ENCODE assay signal across 18 cellular contexts in the genomic region with DNA sequence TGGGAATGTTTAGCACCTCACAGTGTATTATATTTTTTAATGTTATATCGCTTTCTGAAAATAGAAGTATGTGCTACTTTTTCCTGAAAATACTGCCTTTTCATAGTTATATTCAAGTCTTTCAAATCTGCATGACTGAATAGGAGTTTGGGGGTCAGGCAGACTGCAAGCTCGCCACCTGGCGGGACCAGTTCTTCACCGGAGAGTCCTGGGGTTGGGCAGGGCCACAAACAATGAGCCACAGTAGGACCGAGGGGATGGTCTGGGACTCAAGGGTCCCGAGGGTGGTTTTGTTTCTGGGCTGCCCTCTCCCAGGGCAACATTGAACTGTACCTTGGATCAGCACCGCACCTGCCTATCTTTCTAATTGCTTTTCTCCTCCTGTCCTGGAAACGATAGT.
A peak's percentile ranks its signal among the peaks of the same experiment; 100 is the strongest.
DNase-seq lines count a peak whose midpoint lies in the region; ATAC-seq and TF ChIP-seq lines count a peak whose summit lies in the region.
"Had no signal": no experiment of that assay in that cellular context is flagged by ENCODE, and none has a peak within 500 bp of the region (broad histone marks: within the 10 kb centered on the region; RNA-seq: fewer than 3 reads in every experiment).

No MANE protein-coding gene starts in this region.

- DNase-seq in 8988T (peak; percentile 51), GM10266 (ENCODE audit: extremely low spot score) (no peak), OCI-LY7 (ENCODE audit: low spot score) (peak; percentile 59), glutamatergic neuron (peak; percentile 22), GOT3 (lab: John Stamatoyannopoulos, UW) (no peak), NCI-H1436 treated with DMSO at 0.1 percent for 48 hours (lab: John Stamatoyannopoulos, UW) (no peak), GM20000 (ENCODE audit: low spot score) (no peak)
- DNase-seq: activated CD4-positive, alpha-beta T cell treated with anti-CD3 and anti-CD28 coated beads for 36 hours; activated T-cell treated with anti-CD3 and anti-CD28 coated beads, Interleukin-2, amount 50 U/mL, for 1 hour; DMS 273 treated with DMSO at 0.1 percent for 48 hours; effector CD8-positive, alpha-beta T cell; NCI-H2029 treated with DMSO at 0.1 percent for 48 hours; NCI-H69; spleen; stimulated activated naive CD8-positive, alpha-beta T cell treated with anti-CD3 and anti-CD28 coated beads, Interleukin-15, Interleukin-2, amounts not matched to agents 100 U/mL and 50 U/mL, for 24 hours had no signal

- no peak overlapping the region for H3K4me2 ChIP-seq in OCI-LY7 (ENCODE audit: low read length)

- H3K9me3 Mint-ChIP-seq in glutamatergic neuron (ENCODE audit: unreplicated experiment): no peaks in the 10 kb centered on the region
- H3K9me3 Mint-ChIP-seq: memory B cell had no signal

- no peaks in the 10 kb centered on the region for H3K36me3 ChIP-seq in OCI-LY7 (ENCODE audit: insufficient read depth, low read length)
- H3K36me3 ChIP-seq: spleen had no signal

- H3K27ac Mint-ChIP-seq in glutamatergic neuron (ENCODE audit: unreplicated experiment): no peak overlapping the region
- H3K27ac Mint-ChIP-seq: activated CD4-positive, alpha-beta T cell treated with anti-CD3 and anti-CD28 coated beads for 36 hours; activated naive CD8-positive, alpha-beta T cell; memory B cell had no signal

- H3K4me1 Mint-ChIP-seq in glutamatergic neuron (ENCODE audit: low read depth, unreplicated experiment): peaks cover 12% of the 10 kb centered on the region
- H3K4me1 Mint-ChIP-seq: activated CD4-positive, alpha-beta T cell treated with anti-CD3 and anti-CD28 coated beads for 36 hours; memory B cell had no signal

- POLR2A ChIA-PET in OCI-LY7 (lab: Charles Lee): no interaction called here

- TF ChIP-seq CTCF in GM10266 (IDR thresholded peaks at IDR 0.05; ENCODE audit: control insufficient read depth, insufficient read depth, low read depth, missing control alignments) (peak; percentile 36), OCI-LY7 (conservative IDR thresholded peaks at IDR 0.05; ENCODE audit: low read length) (peak; percentile 73), glutamatergic neuron (IDR thresholded peaks at IDR 0.05; ENCODE audit: partially characterized antibody, unreplicated experiment) (no peak), GM20000 (IDR thresholded peaks at IDR 0.05; ENCODE audit: extremely low read depth, missing control alignments) (no peak)

- H2AFZ ChIP-seq in OCI-LY7 (ENCODE audit: low read length): no peak overlapping the region

- H3K27me3 Mint-ChIP-seq in glutamatergic neuron (ENCODE audit: unreplicated experiment): no peaks in the 10 kb centered on the region
- H3K27me3 Mint-ChIP-seq: memory B cell had no signal

- no peaks in the 10 kb centered on the region for H3K36me3 Mint-ChIP-seq in glutamatergic neuron (ENCODE audit: unreplicated experiment)
- H3K36me3 Mint-ChIP-seq: activated naive CD8-positive, alpha-beta T cell; memory B cell had no signal

- H4K20me1 ChIP-seq in OCI-LY7 (ENCODE audit: insufficient read depth, low read length): no peaks in the 10 kb centered on the region

- H3K4me1 ChIP-seq in OCI-LY7 (ENCODE audit: insufficient read depth, low read length, poor library complexity, severe bottlenecking): no peaks in the 10 kb centered on the region
- H3K4me1 ChIP-seq: spleen had no signal

- no peak for ATAC-seq in HG02798 (IDR thresholded peaks at IDR 0.05; ENCODE audit: poor library complexity, unreplicated experiment)
- ATAC-seq: activated CD4-positive, alpha-beta T cell treated with anti-CD3 and anti-CD28 coated beads for 36 hours; stimulated activated naive CD8-positive, alpha-beta T cell treated with anti-CD3 and anti-CD28 coated beads, Interleukin-15, Interleukin-2, amounts not matched to agents 100 U/mL and 50 U/mL, for 24 hours had no signal

- no peak overlapping the region for H3K4me3 ChIP-seq in OCI-LY7 (ENCODE audit: low read depth, low read length, poor library complexity, severe bottlenecking)
- H3K4me3 ChIP-seq: spleen had no signal

- H3K79me2 ChIP-seq in OCI-LY7 (ENCODE audit: insufficient read depth, low read depth, low read length): no peaks in the 10 kb centered on the region

- CTCF ChIA-PET in OCI-LY7 (lab: Charles Lee; ENCODE audit: unreplicated experiment): no interaction called here

- no peak overlapping the region for H3K4me3 Mint-ChIP-seq in glutamatergic neuron (ENCODE audit: unreplicated experiment)
- H3K4me3 Mint-ChIP-seq: activated CD4-positive, alpha-beta T cell treated with anti-CD3 and anti-CD28 coated beads for 36 hours; activated naive CD8-positive, alpha-beta T cell; memory B cell had no signal

- no peaks in the 10 kb centered on the region for H3K9me2 ChIP-seq in OCI-LY7 (ENCODE audit: insufficient read depth, low read length)

- no peaks in the 10 kb centered on the region for H3K9me3 ChIP-seq in OCI-LY7 (ENCODE audit: low read length)
- H3K9me3 ChIP-seq: spleen had no signal

- BruUV-seq in OCI-LY7 (replicated peaks; lab: Mats Ljungman, UMichigan): no TSS peak

- intact Hi-C loops in OCI-LY7 (cut with micrococcal nuclease; ENCODE audit: unreplicated experiment): loop anchor here (1.0 kb wide), 1 partner anchor 351 kb away; no protein-coding TSS in a partner anchor

- H3K27ac ChIP-seq in OCI-LY7 (ENCODE audit: low read depth, low read length, poor library complexity, severe bottlenecking): no peak overlapping the region
- H3K27ac ChIP-seq: spleen had no signal

Comparison
In these comparisons a context has a peak if more than half of its experiments do, and no peak if none do; other contexts are left out.
1. DNase-seq: peak in 8988T (single experiment), OCI-LY7 (single experiment) and glutamatergic neuron (single experiment); none in GM10266 (single experiment), GOT3 (single experiment), NCI-H1436 treated with DMSO at 0.1 percent for 48 hours (single experiment) and GM20000 (single experiment).
2. CTCF ChIP-seq: peak in GM10266 (single experiment) and OCI-LY7 (single experiment); none in glutamatergic neuron (single experiment) and GM20000 (single experiment).